Comparison of ENCODE assay signal across 8 cellular contexts in genomic region chr1:55204997-55205396, GRCh38. TPM values are rescaled to one million over a fixed set of nuclear protein-coding genes. Genes with fewer than 3 reads are reported as not detected.
DNase-seq lines count a peak whose midpoint lies in the region; ATAC-seq lines count a peak whose summit lies in the region.

No MANE protein-coding gene starts in this region.

- intact Hi-C loops in activated T-helper 1 cell treated with anti-CD3 and anti-CD28 coated beads, Interleukin-12 subunit alpha, Interleukin-12 subunit beta, Interleukin-2, Interleukin-4 antibody, amounts not matched to agents 30 ng/mL and 10 ng/mL and 1 ng/mL, durations not matched to agents 14 hours and 24 hours and 36 hours (cut with micrococcal nuclease), result loop anchor here (1.0 kb wide), 1 partner anchor 8 kb away; no protein-coding TSS in a partner anchor

- no peaks in the 10 kb centered on the region for H3K27me3 Mint-ChIP-seq in activated T-cell treated with anti-CD3 and anti-CD28 coated beads, Interleukin-2, amount 50 U/mL, for 4 hours (ENCODE audit: low read depth)
- H3K27me3 Mint-ChIP-seq in activated T-helper 1 cell treated with anti-CD3 and anti-CD28 coated beads, Interleukin-12 subunit alpha, Interleukin-12 subunit beta, Interleukin-2, Interleukin-4 antibody, amounts not matched to agents 30 ng/mL and 10 ng/mL and 1 ng/mL, durations not matched to agents 14 hours and 24 hours and 36 hours (ENCODE audit: insufficient read depth), result no peaks in the 10 kb centered on the region
- no peaks in the 10 kb centered on the region for H3K27me3 Mint-ChIP-seq in stimulated activated naive B cell treated with anti-CD40 and anti-IgM and Interleukin-4, amounts not matched to agents 10 μg/mL and 1 μg/mL and 100 μg/mL, for 72 hours

- H3K36me3 Mint-ChIP-seq in activated T-cell treated with anti-CD3 and anti-CD28 coated beads, Interleukin-2, amount 50 U/mL, for 4 hours (ENCODE audit: insufficient read depth), result peaks cover 22% of the 10 kb centered on the region
- peaks cover 14% of the 10 kb centered on the region for H3K36me3 Mint-ChIP-seq in activated T-helper 1 cell treated with anti-CD3 and anti-CD28 coated beads, Interleukin-12 subunit alpha, Interleukin-12 subunit beta, Interleukin-2, Interleukin-4 antibody, amounts not matched to agents 30 ng/mL and 10 ng/mL and 1 ng/mL, durations not matched to agents 14 hours and 24 hours and 36 hours (ENCODE audit: low read depth)
- peaks cover 19 to 42% of the 10 kb centered on the region in 2 donors for H3K36me3 Mint-ChIP-seq in stimulated activated naive B cell treated with anti-CD40 and anti-IgM and Interleukin-4, amounts not matched to agents 10 μg/mL and 1 μg/mL and 100 μg/mL, for 72 hours

- no peak overlapping the region for H3K4me3 Mint-ChIP-seq in activated T-cell treated with anti-CD3 and anti-CD28 coated beads, Interleukin-2, amount 50 U/mL, for 4 hours
- H3K4me3 Mint-ChIP-seq in activated T-helper 1 cell treated with anti-CD3 and anti-CD28 coated beads, Interleukin-12 subunit alpha, Interleukin-12 subunit beta, Interleukin-2, Interleukin-4 antibody, amounts not matched to agents 30 ng/mL and 10 ng/mL and 1 ng/mL, durations not matched to agents 14 hours and 24 hours and 36 hours, result peak overlapping the region; percentile 16
- peak overlapping the region; percentile 49 to 52 for H3K4me3 Mint-ChIP-seq in stimulated activated naive B cell treated with anti-CD40 and anti-IgM and Interleukin-4, amounts not matched to agents 10 μg/mL and 1 μg/mL and 100 μg/mL, for 72 hours

- peaks cover 75% of the 10 kb centered on the region for H3K4me1 Mint-ChIP-seq in activated T-cell treated with anti-CD3 and anti-CD28 coated beads, Interleukin-2, amount 50 U/mL, for 4 hours (ENCODE audit: low read depth)
- peaks cover 60% of the 10 kb centered on the region for H3K4me1 Mint-ChIP-seq in activated T-helper 1 cell treated with anti-CD3 and anti-CD28 coated beads, Interleukin-12 subunit alpha, Interleukin-12 subunit beta, Interleukin-2, Interleukin-4 antibody, amounts not matched to agents 30 ng/mL and 10 ng/mL and 1 ng/mL, durations not matched to agents 14 hours and 24 hours and 36 hours (ENCODE audit: low read depth)
- peaks cover 25 to 61% of the 10 kb centered on the region in 2 donors for H3K4me1 Mint-ChIP-seq in stimulated activated naive B cell treated with anti-CD40 and anti-IgM and Interleukin-4, amounts not matched to agents 10 μg/mL and 1 μg/mL and 100 μg/mL, for 72 hours

- H3K9me3 Mint-ChIP-seq in activated T-cell treated with anti-CD3 and anti-CD28 coated beads, Interleukin-2, amount 50 U/mL, for 4 hours, result no peaks in the 10 kb centered on the region
- no peaks in the 10 kb centered on the region for H3K9me3 Mint-ChIP-seq in activated T-helper 1 cell treated with anti-CD3 and anti-CD28 coated beads, Interleukin-12 subunit alpha, Interleukin-12 subunit beta, Interleukin-2, Interleukin-4 antibody, amounts not matched to agents 30 ng/mL and 10 ng/mL and 1 ng/mL, durations not matched to agents 14 hours and 24 hours and 36 hours
- H3K9me3 Mint-ChIP-seq in stimulated activated naive B cell treated with anti-CD40 and anti-IgM and Interleukin-4, amounts not matched to agents 10 μg/mL and 1 μg/mL and 100 μg/mL, for 72 hours, result no peaks in the 10 kb centered on the region

- peak; percentile 68 to 75 for ATAC-seq in activated T-cell treated with anti-CD3 and anti-CD28 coated beads, Interleukin-2, amount 50 U/mL, for 4 hours
- peak; percentile 93 for ATAC-seq in HG02852 (IDR thresholded peaks at IDR 0.05; ENCODE audit: unreplicated experiment)
- peak; percentile 92 to 94 for ATAC-seq in stimulated activated naive B cell treated with anti-CD40 and anti-IgM and Interleukin-4, amounts not matched to agents 10 μg/mL and 1 μg/mL and 100 μg/mL, for 72 hours (replicated peaks)

- H3K27ac Mint-ChIP-seq in activated T-helper 1 cell treated with anti-CD3 and anti-CD28 coated beads, Interleukin-12 subunit alpha, Interleukin-12 subunit beta, Interleukin-2, Interleukin-4 antibody, amounts not matched to agents 30 ng/mL and 10 ng/mL and 1 ng/mL, durations not matched to agents 14 hours and 24 hours and 36 hours, result peak overlapping the region; percentile 62
- peak overlapping the region; percentile 81 for H3K27ac Mint-ChIP-seq in stimulated activated naive B cell treated with anti-CD40 and anti-IgM and Interleukin-4, amounts not matched to agents 10 μg/mL and 1 μg/mL and 100 μg/mL, for 72 hours

- no peak for DNase-seq in activated T-cell treated with anti-CD3 and anti-CD28 coated beads, Interleukin-2, amount 50 U/mL, for 4 hours
- no peak for DNase-seq in activated T-cell treated with anti-CD3 and anti-CD28 coated beads, Interleukin-2, amount 50 U/mL, for 48 hours
- no peak for DNase-seq in activated T-helper 1 cell treated with anti-CD3 and anti-CD28 coated beads, Interleukin-12 subunit alpha, Interleukin-12 subunit beta, Interleukin-2, Interleukin-4 antibody, amounts not matched to agents 30 ng/mL and 10 ng/mL and 1 ng/mL, durations not matched to agents 14 hours and 24 hours and 36 hours (ENCODE audit: low spot score)
- no peak for DNase-seq in stimulated activated naive B cell treated with anti-CD40 and anti-IgM and Interleukin-4, amounts not matched to agents 10 μg/mL and 1 μg/mL and 100 μg/mL, for 72 hours
- no peak for DNase-seq in AML-193 (lab: John Stamatoyannopoulos, UW)
- DNase-seq in stimulated activated naive CD4-positive, alpha-beta T cell treated with Interleukin-2 at 50 U/mL for 16 hours (lab: John Stamatoyannopoulos, UW), result no peak
- no peak for DNase-seq in NCI-H2171 (lab: John Stamatoyannopoulos, UW)

RNA-seq across cellular contexts. Expression of gene USP24, which starts 10.2 kb away (rescaled TPM):
- 10 to 100 TPM; 42.1 to 44.0 (median 43.9) TPM for total RNA-seq in activated T-cell treated with anti-CD3 and anti-CD28 coated beads, Interleukin-2, amount 50 U/mL, for 4 hours
- 53.6 and 58.6 TPM in 2 replicates for total RNA-seq in activated T-helper 1 cell treated with anti-CD3 and anti-CD28 coated beads, Interleukin-12 subunit alpha, Interleukin-12 subunit beta, Interleukin-2, Interleukin-4 antibody, amounts not matched to agents 30 ng/mL and 10 ng/mL and 1 ng/mL, durations not matched to agents 14 hours and 24 hours and 36 hours
